10 cellular contexts compared by ENCODE assay signal in genomic region chrX:65696613-65697012, GRCh38. TPM values are rescaled to one million over a fixed set of nuclear protein-coding genes. Genes with fewer than 3 reads are reported as not detected.
DNase-seq lines count a peak whose midpoint lies in the region; ATAC-seq, FAIRE-seq and TF ChIP-seq lines count a peak whose summit lies in the region.
"Had no signal": no experiment of that assay in that cellular context is flagged by ENCODE, and none has a peak within 500 bp of the region (broad histone marks: within the 10 kb centered on the region; RNA-seq: fewer than 3 reads in every experiment).

No MANE protein-coding gene starts in this region.

- H2AFZ ChIP-seq in GM23248, result no peak overlapping the region

- H3K27ac ChIP-seq in GM23248 (peak overlapping the region; percentile 89), skeletal muscle tissue (ENCODE audit: low read depth, low read length) (peak overlapping the region; percentile 48)

- peaks cover 100% of the 10 kb centered on the region for H3K79me2 ChIP-seq in GM23248 (ENCODE audit: insufficient read depth)

- peaks cover 52 to 73% of the 10 kb centered on the region in 2 donors for H3K4me1 Mint-ChIP-seq in effector memory CD8-positive, alpha-beta T cell (ENCODE audit: low read depth in 2 of 2)
- H3K4me1 Mint-ChIP-seq in type B pancreatic cell (ENCODE audit: unreplicated experiment), result no peaks in the 10 kb centered on the region

- no peaks in the 10 kb centered on the region for H3K27me3 Mint-ChIP-seq in effector memory CD8-positive, alpha-beta T cell
- H3K27me3 Mint-ChIP-seq in type B pancreatic cell, result no peaks in the 10 kb centered on the region

- H3F3A ChIP-seq in GM23248 (ENCODE audit: insufficient read depth), result peaks cover 32% of the 10 kb centered on the region

- peak; percentile 39 for ATAC-seq in effector memory CD8-positive, alpha-beta T cell (replicated peaks)

- H3K4me3 ChIP-seq in GM23248 (no peak overlapping the region), skeletal muscle tissue (ENCODE audit: low read length in 3 of 3) (no peak overlapping the region)

- H3K4me1 ChIP-seq in GM23248 (ENCODE audit: insufficient read depth) (peaks cover 65% of the 10 kb centered on the region), skeletal muscle tissue (ENCODE audit: control insufficient read depth in 3 of 3, insufficient read depth in 3 of 3, low read length in 3 of 3) (peaks cover 32 to 47% (median 35%) of the 10 kb centered on the region in 3 donors)

- peak overlapping the region; percentile 87 to 90 for H3K27ac Mint-ChIP-seq in effector memory CD8-positive, alpha-beta T cell
- no peak overlapping the region for H3K27ac Mint-ChIP-seq in type B pancreatic cell

- DNase-seq in GM23248 (no peak), OCI-M1 (lab: John Stamatoyannopoulos, UW) (peak; percentile 85), type B pancreatic cell (ENCODE audit: extremely low spot score, unreplicated experiment) (no peak), NOMO-1 treated with DMSO at 0.1 percent for 48 hours (lab: John Stamatoyannopoulos, UW; ENCODE audit: unreplicated experiment) (no peak), NCI-H2171 treated with DMSO at 0.1 percent for 48 hours (lab: John Stamatoyannopoulos, UW) (no peak), GM12891 (ENCODE audit: insufficient read length, low spot score) (no peak)
- no peak for DNase-seq in effector memory CD8-positive, alpha-beta T cell
- DNase-seq: activated CD8-positive, alpha-beta memory T cell treated with anti-CD3 and anti-CD28 coated beads for 24 hours had no signal

- 62 to 65% methylated on average over 3 of the region's 3 CpGs for WGBS in GM23248 (ENCODE audit: low coverage in 1 of 2, low lambda C conversion rate in 2 of 2, missing lambda C conversion rate in 2 of 2), 2 experiments

- H3K36me3 ChIP-seq in GM23248 (ENCODE audit: low read depth), result no peaks in the 10 kb centered on the region
- H3K36me3 ChIP-seq in skeletal muscle tissue (ENCODE audit: control insufficient read depth in 3 of 3, insufficient read depth in 3 of 3, low read length in 3 of 3), result no peaks in the 10 kb centered on the region

- no peak for TF ChIP-seq CTCF in type B pancreatic cell (conservative IDR thresholded peaks at IDR 0.05)

- peak overlapping the region; percentile 71; the same call in 1 of the 2 replicates for H3K9ac ChIP-seq in GM23248
- no peak overlapping the region for H3K9ac ChIP-seq in skeletal muscle tissue (ENCODE audit: low read depth in 1 of 3, low read length in 3 of 3)

- H3K27me3 ChIP-seq in GM23248 (replicated peaks; ENCODE audit: insufficient read depth) (no peaks in the 10 kb centered on the region), skeletal muscle tissue (ENCODE audit: control insufficient read depth in 3 of 3, insufficient read depth in 3 of 3, low read length in 3 of 3) (no peaks in the 10 kb centered on the region)

- peak overlapping the region; percentile 20 for H3K4me2 ChIP-seq in GM23248 (ENCODE audit: unreplicated experiment)

- H3K36me3 Mint-ChIP-seq in effector memory CD8-positive, alpha-beta T cell (ENCODE audit: insufficient read depth), result peaks cover 51% of the 10 kb centered on the region
- H3K36me3 Mint-ChIP-seq in type B pancreatic cell, result peaks cover 3% of the 10 kb centered on the region

- no peaks in the 10 kb centered on the region for H3K9me3 Mint-ChIP-seq in effector memory CD8-positive, alpha-beta T cell
- H3K9me3 Mint-ChIP-seq in type B pancreatic cell, result no peaks in the 10 kb centered on the region

- no peak for TF ChIP-seq POLR2A in GM12891 (IDR thresholded peaks at IDR 0.05; ENCODE audit: low read depth, low read length)

- no peaks in the 10 kb centered on the region for H3K9me2 ChIP-seq in GM23248 (ENCODE audit: insufficient read depth)

- FAIRE-seq in GM12891 (lab: Jason Lieb, UNC), result no peak
- FAIRE-seq: endometrium had no signal

- no peaks in the 10 kb centered on the region; the same call in 1 of the 2 replicates for H4K20me1 ChIP-seq in GM23248 (ENCODE audit: insufficient read depth)

- peak overlapping the region; percentile 76 to 78 for H3K4me3 Mint-ChIP-seq in effector memory CD8-positive, alpha-beta T cell
- H3K4me3 Mint-ChIP-seq in type B pancreatic cell, result no peak overlapping the region

- in situ Hi-C loops in GM23248 (cut with MboI), result no loop called here

- no peaks in the 10 kb centered on the region for H3K9me3 ChIP-seq in GM23248 (ENCODE audit: low read depth)
- no peaks in the 10 kb centered on the region for H3K9me3 ChIP-seq in skeletal muscle tissue (ENCODE audit: control insufficient read depth in 3 of 3, low read length in 3 of 3)

TF ChIP-seq in GM12891, 5 proteins besides CTCF, POLR2A, EP300 and RAD21:
- TF ChIP-seq POLR2AphosphoS5 (IDR thresholded peaks at IDR 0.05; ENCODE audit: low read depth, low read length) (no peak), TAF1 (IDR thresholded peaks at IDR 0.05; ENCODE audit: low read depth, low read length) (no peak), SPI1 (IDR thresholded peaks at IDR 0.05; ENCODE audit: low read depth, low read length) (no peak)

RNA-seq across cellular contexts. Expression of gene MSN, which starts 29.2 kb away (rescaled TPM):
- total RNA-seq in GM23248 (2014; rRNA removed; shearing (Covaris generic)), result 281 and 286 TPM in 2 replicates
- polyA plus RNA-seq in GM23248 (2016; fragmentation: Nextera tagmentation; extraction: Ambion mirVana), result 268 and 285 TPM in 2 replicates
- 57.9 TPM for total RNA-seq in skeletal muscle tissue
- 16.7 and 80.7 TPM in 2 replicates for total RNA-seq in type B pancreatic cell (ENCODE audit: low replicate concordance)
- polyA plus RNA-seq in GM12891 (2012; ENCODE audit: low read depth, missing spikeins), result 196 TPM
